16 cellular contexts compared by ENCODE assay signal in genomic region chr5:60520451-60521210, GRCh38.
DNase-seq lines count a peak whose midpoint lies in the region; ATAC-seq, FAIRE-seq and TF ChIP-seq lines count a peak whose summit lies in the region.
"Had no signal": no experiment of that assay in that cellular context is flagged by ENCODE, and none has a peak within 500 bp of the region (broad histone marks: within the 10 kb centered on the region; RNA-seq: fewer than 3 reads in every experiment).

No MANE protein-coding gene starts in this region.

- peak overlapping the region; percentile 30 for H3K27ac Mint-ChIP-seq in nephron progenitor cell
- no peak overlapping the region for H3K27ac Mint-ChIP-seq in naive thymus-derived CD4-positive, alpha-beta T cell
- H3K27ac Mint-ChIP-seq: activated CD8-positive, alpha-beta T cell treated with anti-CD3 and anti-CD28 coated beads for 36 hours; CD4-positive, CD25-positive, alpha-beta regulatory T cell had no signal

- H3K36me3 Mint-ChIP-seq in nephron progenitor cell (ENCODE audit: low read depth): no peaks in the 10 kb centered on the region
- H3K36me3 Mint-ChIP-seq in naive thymus-derived CD4-positive, alpha-beta T cell: no peaks in the 10 kb centered on the region
- H3K36me3 Mint-ChIP-seq: CD4-positive, CD25-positive, alpha-beta regulatory T cell had no signal

- TF ChIP-seq POLR2A in GM12892 (IDR thresholded peaks at IDR 0.05; ENCODE audit: low read depth, low read length): no peak
- TF ChIP-seq POLR2A in vagina (IDR thresholded peaks at IDR 0.05): no peak

- peak; percentile 94 for FAIRE-seq in GM12892 (lab: Jason Lieb, UNC)
- FAIRE-seq: colon, islet of Langerhans had no signal

- POLR2A ChIA-PET in naive thymus-derived CD4-positive, alpha-beta T cell (lab: Charles Lee): no interaction called here

- peak; percentile 34 for ATAC-seq in upper lobe of right lung
- ATAC-seq in naive thymus-derived CD4-positive, alpha-beta T cell: no peak
- ATAC-seq: activated CD8-positive, alpha-beta T cell treated with anti-CD3 and anti-CD28 coated beads for 36 hours had no signal

- peaks cover 29 to 30% of the 10 kb centered on the region in 2 donors for H3K4me1 ChIP-seq in ascending aorta
- H3K4me1 ChIP-seq in upper lobe of right lung: peaks cover 8% of the 10 kb centered on the region
- H3K4me1 ChIP-seq in naive thymus-derived CD4-positive, alpha-beta T cell (ENCODE audit: control insufficient read depth in 2 of 2, insufficient read depth in 2 of 2, low read length in 2 of 2): no peaks in the 10 kb centered on the region
- no peaks in the 10 kb centered on the region for H3K4me1 ChIP-seq in vagina

- H3K4me3 ChIP-seq in ascending aorta (no peak overlapping the region), upper lobe of right lung (no peak overlapping the region), vagina (no peak overlapping the region)
- H3K4me3 ChIP-seq in naive thymus-derived CD4-positive, alpha-beta T cell (ENCODE audit: low read length): no peak overlapping the region
- H3K4me3 ChIP-seq: skin epidermis had no signal

- CTCF ChIA-PET in naive thymus-derived CD4-positive, alpha-beta T cell (lab: Charles Lee): no interaction called here

- H3K9me3 Mint-ChIP-seq in nephron progenitor cell: no peaks in the 10 kb centered on the region
- peaks cover 0 to 3% (median 0%) of the 10 kb centered on the region in 11 donors for H3K9me3 Mint-ChIP-seq in naive thymus-derived CD4-positive, alpha-beta T cell
- H3K9me3 Mint-ChIP-seq: activated CD8-positive, alpha-beta T cell treated with anti-CD3 and anti-CD28 coated beads for 36 hours had no signal

- H3K4me3 Mint-ChIP-seq in nephron progenitor cell: no peak overlapping the region
- no peak overlapping the region for H3K4me3 Mint-ChIP-seq in naive thymus-derived CD4-positive, alpha-beta T cell
- H3K4me3 Mint-ChIP-seq: activated CD8-positive, alpha-beta T cell treated with anti-CD3 and anti-CD28 coated beads for 36 hours; CD4-positive, CD25-positive, alpha-beta regulatory T cell had no signal

- H3K27me3 ChIP-seq in ascending aorta (no peaks in the 10 kb centered on the region), upper lobe of right lung (no peaks in the 10 kb centered on the region), vagina (no peaks in the 10 kb centered on the region)
- no peaks in the 10 kb centered on the region for H3K27me3 ChIP-seq in naive thymus-derived CD4-positive, alpha-beta T cell (ENCODE audit: control insufficient read depth in 2 of 2, insufficient read depth in 2 of 2, low read length in 2 of 2)

- no peak for DNase-seq in GM12892 (ENCODE audit: insufficient read length)
- no peak for DNase-seq in ascending aorta (ENCODE audit: low spot score in 2 of 2)
- DNase-seq in nephron progenitor cell: no peak
- DNase-seq in upper lobe of right lung: no peak
- no peak for DNase-seq in naive thymus-derived CD4-positive, alpha-beta T cell
- DNase-seq in NCI-H2107 (lab: John Stamatoyannopoulos, UW): no peak
- no peak for DNase-seq in vagina (ENCODE audit: extremely low spot score in 2 of 2)
- DNase-seq: activated CD8-positive, alpha-beta T cell treated with anti-CD3 and anti-CD28 coated beads for 36 hours; DND-41; GOT3; mesendoderm had no signal

- H3K27ac ChIP-seq in ascending aorta (peak overlapping the region; percentile 82 to 90), upper lobe of right lung (no peak overlapping the region), vagina (no peak overlapping the region)
- no peak overlapping the region for H3K27ac ChIP-seq in naive thymus-derived CD4-positive, alpha-beta T cell (ENCODE audit: low read depth, low read length)
- H3K27ac ChIP-seq: neutrophil had no signal

- H3K27me3 Mint-ChIP-seq in nephron progenitor cell (ENCODE audit: low read depth, poor library complexity): no peaks in the 10 kb centered on the region
- peaks cover 0 to 18% (median 10%) of the 10 kb centered on the region in 5 donors for H3K27me3 Mint-ChIP-seq in naive thymus-derived CD4-positive, alpha-beta T cell
- H3K27me3 Mint-ChIP-seq: CD4-positive, CD25-positive, alpha-beta regulatory T cell had no signal

- H3K4me1 Mint-ChIP-seq in nephron progenitor cell: no peaks in the 10 kb centered on the region
- peaks cover 0 to 5% (median 0%) of the 10 kb centered on the region in 7 donors for H3K4me1 Mint-ChIP-seq in naive thymus-derived CD4-positive, alpha-beta T cell
- H3K4me1 Mint-ChIP-seq: CD4-positive, CD25-positive, alpha-beta regulatory T cell had no signal

- intact Hi-C loops in ascending aorta (cut with DNase I) (no loop called here), upper lobe of right lung (cut with DNase I) (no loop called here), vagina (cut with DNase I) (no loop called here)
- intact Hi-C loops in naive thymus-derived CD4-positive, alpha-beta T cell (cut with micrococcal nuclease): no loop called here

- H3K9me3 ChIP-seq in ascending aorta (no peaks in the 10 kb centered on the region), upper lobe of right lung (no peaks in the 10 kb centered on the region), vagina (no peaks in the 10 kb centered on the region)
- no peaks in the 10 kb centered on the region for H3K9me3 ChIP-seq in naive thymus-derived CD4-positive, alpha-beta T cell (ENCODE audit: control insufficient read depth in 2 of 3, low read length in 3 of 3)
- H3K9me3 ChIP-seq: neutrophil had no signal

- TF ChIP-seq CTCF in ascending aorta (IDR thresholded peaks at IDR 0.05) (no peak), nephron progenitor cell (IDR thresholded peaks at IDR 0.05) (no peak), upper lobe of right lung (IDR thresholded peaks at IDR 0.05) (no peak), vagina (IDR thresholded peaks at IDR 0.05) (no peak)

- H3K36me3 ChIP-seq in ascending aorta (no peaks in the 10 kb centered on the region), upper lobe of right lung (no peaks in the 10 kb centered on the region), vagina (no peaks in the 10 kb centered on the region)
- H3K36me3 ChIP-seq in naive thymus-derived CD4-positive, alpha-beta T cell (ENCODE audit: control insufficient read depth in 2 of 3, insufficient read depth in 3 of 3, low read length in 3 of 3): no peaks in the 10 kb centered on the region
- H3K36me3 ChIP-seq: neutrophil had no signal

Comparison
In these comparisons a context has a peak if more than half of its experiments do, and no peak if none do; other contexts are left out.
1. H3K27ac ChIP-seq: peak in ascending aorta (2 of 2); none in upper lobe of right lung (single experiment), naive thymus-derived CD4-positive, alpha-beta T cell (single experiment) and vagina (single experiment).